35 cellular contexts compared by ENCODE assay signal in the genomic region with DNA sequence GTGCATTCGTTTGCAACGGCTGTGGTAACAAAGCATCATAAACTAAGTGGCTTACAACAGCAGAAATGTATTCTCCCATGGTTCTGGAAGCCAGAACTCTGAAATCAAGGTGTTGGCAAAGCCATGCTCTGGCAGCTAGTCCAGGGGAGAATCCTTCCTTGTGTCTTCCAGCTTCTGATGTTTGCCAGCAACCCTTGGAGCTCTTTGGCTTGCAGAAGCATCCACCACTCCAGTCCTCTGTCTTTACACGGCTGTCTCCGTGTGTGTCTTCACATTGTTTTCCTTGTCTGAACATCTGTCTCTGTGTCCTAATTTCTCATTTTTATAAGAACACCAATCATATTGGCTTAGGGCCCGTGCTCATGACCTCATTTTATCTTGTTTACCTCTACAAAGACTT.
"Had no signal": no experiment of that assay in that cellular context is flagged by ENCODE, and none has a peak within 500 bp of the region (broad histone marks: within the 10 kb centered on the region; RNA-seq: fewer than 3 reads in every experiment).

No MANE protein-coding gene starts in this region.

- H3K27ac ChIP-seq: ascending aorta, cardiac muscle cell, VCaP had no signal

- H3K4me3 ChIP-seq: ascending aorta, cardiac muscle cell had no signal

- H3K36me3 ChIP-seq: cardiac muscle cell had no signal

- ATAC-seq: activated CD8-positive, alpha-beta memory T cell treated with anti-CD3 and anti-CD28 coated beads, Interleukin-2, amount 10 ng/mL, durations not matched to agents 7 days and 5 days; activated CD8-positive, alpha-beta T cell treated with anti-CD3 and anti-CD28 coated beads, Interleukin-2, amount 10 ng/mL, durations not matched to agents 7 days and 5 days; activated naive CD8-positive, alpha-beta T cell treated with anti-CD3 and anti-CD28 coated beads, Interleukin-2, amount 50 U/mL, for 24 hours had no signal

- H3K4me3 Mint-ChIP-seq: activated B cell treated with CpG ODN at 0.5 μM for 24 hours; activated CD4-positive, alpha-beta memory T cell treated with anti-CD3 and anti-CD28 coated beads for 36 hours; activated CD4-positive, alpha-beta T cell treated with anti-CD3 and anti-CD28 coated beads, Interleukin-2, amount 10 ng/mL, durations not matched to agents 24 days and 14 days; activated CD8-positive, alpha-beta memory T cell treated with anti-CD3 and anti-CD28 coated beads, Interleukin-2, amount 10 ng/mL, durations not matched to agents 7 days and 5 days; activated CD8-positive, alpha-beta T cell treated with anti-CD3 and anti-CD28 coated beads, Interleukin-2, amount 10 ng/mL, durations not matched to agents 7 days and 5 days; activated naive CD4-positive, alpha-beta T cell treated with anti-CD3 and anti-CD28 coated beads, Interleukin-2, amount 10 ng/mL, durations not matched to agents 7 days and 5 days; activated naive CD4-positive, alpha-beta T cell treated with anti-CD3 and anti-CD28 coated beads, Interleukin-2, amount 50 U/mL, for 24 hours; activated naive CD8-positive, alpha-beta T cell; activated naive CD8-positive, alpha-beta T cell treated with anti-CD3 and anti-CD28 coated beads, Interleukin-2, amount 10 ng/mL, durations not matched to agents 7 days and 5 days; activated naive CD8-positive, alpha-beta T cell treated with anti-CD3 and anti-CD28 coated beads, Interleukin-2, amount 50 U/mL, for 24 hours; activated T-cell treated with anti-CD3 and anti-CD28 coated beads, Interleukin-2, amount 50 U/mL, for 24 hours; brain; central memory CD8-positive, alpha-beta T cell; T-helper 1 cell treated with Interleukin-12 subunit alpha and Interleukin-12 subunit beta and Interleukin-4 antibody, amounts not matched to agents 30 μg/mL and 1 μg/mL, for 36 hours; T-helper 2 cell treated with Interferon-gamma antibody and Interleukin-4, amounts not matched to agents 5 μg/mL and 100 μg/mL, for 36 hours had no signal

- H3K27ac Mint-ChIP-seq: activated B cell treated with CpG ODN at 0.5 μM for 24 hours; activated CD4-positive, alpha-beta memory T cell treated with anti-CD3 and anti-CD28 coated beads for 36 hours; activated CD4-positive, alpha-beta T cell treated with anti-CD3 and anti-CD28 coated beads, Interleukin-2, amount 10 ng/mL, durations not matched to agents 24 days and 14 days; activated CD8-positive, alpha-beta memory T cell treated with anti-CD3 and anti-CD28 coated beads, Interleukin-2, amount 10 ng/mL, durations not matched to agents 7 days and 5 days; activated CD8-positive, alpha-beta T cell treated with anti-CD3 and anti-CD28 coated beads, Interleukin-2, amount 10 ng/mL, durations not matched to agents 7 days and 5 days; activated naive CD4-positive, alpha-beta T cell treated with anti-CD3 and anti-CD28 coated beads, Interleukin-2, amount 10 ng/mL, durations not matched to agents 7 days and 5 days; activated naive CD4-positive, alpha-beta T cell treated with anti-CD3 and anti-CD28 coated beads, Interleukin-2, amount 50 U/mL, for 24 hours; activated naive CD8-positive, alpha-beta T cell; activated naive CD8-positive, alpha-beta T cell treated with anti-CD3 and anti-CD28 coated beads, Interleukin-2, amount 10 ng/mL, durations not matched to agents 7 days and 5 days; activated naive CD8-positive, alpha-beta T cell treated with anti-CD3 and anti-CD28 coated beads, Interleukin-2, amount 50 U/mL, for 24 hours; activated T-cell treated with anti-CD3 and anti-CD28 coated beads, Interleukin-2, amount 50 U/mL, for 24 hours; activated T-helper 2 cell treated with anti-CD3 and anti-CD28 coated beads, Interferon-gamma antibody, Interleukin-2, Interleukin-4, amounts not matched to agents 10 μg/mL and 5 μg/mL and 100 μg/mL, durations not matched to agents 14 hours and 24 hours and 36 hours; brain; T-helper 1 cell treated with Interleukin-12 subunit alpha and Interleukin-12 subunit beta and Interleukin-4 antibody, amounts not matched to agents 30 μg/mL and 1 μg/mL, for 36 hours; T-helper 2 cell treated with Interferon-gamma antibody and Interleukin-4, amounts not matched to agents 5 μg/mL and 100 μg/mL, for 36 hours had no signal

- H3K27me3 Mint-ChIP-seq: activated CD4-positive, alpha-beta memory T cell treated with anti-CD3 and anti-CD28 coated beads for 36 hours; activated CD4-positive, alpha-beta T cell treated with anti-CD3 and anti-CD28 coated beads, Interleukin-2, amount 10 ng/mL, durations not matched to agents 24 days and 14 days; activated CD8-positive, alpha-beta memory T cell treated with anti-CD3 and anti-CD28 coated beads, Interleukin-2, amount 10 ng/mL, durations not matched to agents 7 days and 5 days; activated naive CD4-positive, alpha-beta T cell treated with anti-CD3 and anti-CD28 coated beads, Interleukin-2, amount 10 ng/mL, durations not matched to agents 7 days and 5 days; activated naive CD4-positive, alpha-beta T cell treated with anti-CD3 and anti-CD28 coated beads, Interleukin-2, amount 50 U/mL, for 24 hours; activated naive CD8-positive, alpha-beta T cell treated with anti-CD3 and anti-CD28 coated beads, Interleukin-2, amount 10 ng/mL, durations not matched to agents 7 days and 5 days; activated naive CD8-positive, alpha-beta T cell treated with anti-CD3 and anti-CD28 coated beads, Interleukin-2, amount 50 U/mL, for 24 hours; activated T-cell treated with anti-CD3 and anti-CD28 coated beads, Interleukin-2, amount 50 U/mL, for 24 hours; central memory CD8-positive, alpha-beta T cell had no signal

- H3K27me3 ChIP-seq: ascending aorta, cardiac muscle cell had no signal

- DNase-seq: activated B cell treated with CpG ODN at 0.5 μM for 24 hours; activated CD4-positive, alpha-beta memory T cell treated with anti-CD3 and anti-CD28 coated beads for 36 hours; activated CD4-positive, alpha-beta T cell treated with anti-CD3 and anti-CD28 coated beads for 4 hours; activated CD4-positive, alpha-beta T cell treated with anti-CD3 and anti-CD28 coated beads, Interleukin-2, amount 10 ng/mL, durations not matched to agents 24 days and 14 days; activated CD4-positive, alpha-beta T cell treated with anti-CD3 and anti-CD28 coated beads, Interleukin-2, amount 50 U/mL, for 1 hour; activated CD4-positive, alpha-beta T cell treated with anti-CD3 and anti-CD28 coated beads, Interleukin-2, amount 50 U/mL, for 4 hours; activated CD4-positive, CD25-positive, alpha-beta regulatory T cell treated with anti-CD3 and anti-CD28 coated beads, Interleukin-2, amount 50 U/mL, for 72 hours; activated CD8-positive, alpha-beta memory T cell treated with anti-CD3 and anti-CD28 coated beads for 24 hours; activated CD8-positive, alpha-beta memory T cell treated with anti-CD3 and anti-CD28 coated beads, Interleukin-2, amount 10 ng/mL, durations not matched to agents 7 days and 5 days; activated CD8-positive, alpha-beta memory T cell treated with anti-CD3 and anti-CD28 coated beads, Interleukin-2, amount 50 U/mL, for 48 hours; activated CD8-positive, alpha-beta T cell treated with anti-CD3 and anti-CD28 coated beads, Interleukin-2, amount 10 ng/mL, durations not matched to agents 7 days and 5 days; activated effector memory CD4-positive, alpha-beta T cell treated with Interleukin-2 at 50 U/mL for 16 hours; activated gamma-delta T cell; activated naive CD4-positive, alpha-beta T cell treated with anti-CD3 and anti-CD28 coated beads, Interleukin-2, amount 10 ng/mL, durations not matched to agents 7 days and 5 days; activated naive CD4-positive, alpha-beta T cell treated with Interleukin-2 at 50 U/mL for 16 hours; activated naive CD8-positive, alpha-beta T cell treated with anti-CD3 and anti-CD28 coated beads, Interleukin-2, amount 10 ng/mL, durations not matched to agents 7 days and 5 days; activated naive CD8-positive, alpha-beta T cell treated with anti-CD3 and anti-CD28 coated beads, Interleukin-2, amount 50 U/mL, for 24 hours; activated T-cell treated with anti-CD3 and anti-CD28 coated beads, Interleukin-2, amount 50 U/mL, for 24 hours; activated T-cell treated with anti-CD3 and anti-CD28 coated beads, Interleukin-2, amount 50 U/mL, for 48 hours; amygdala; anterior cingulate cortex; caudate nucleus; T-helper 1 cell; T-helper 2 cell; T-helper 9 cell had no signal

- H3K9me3 ChIP-seq: ascending aorta had no signal

- H3K4me1 ChIP-seq: ascending aorta had no signal

- H3K4me1 Mint-ChIP-seq: activated B cell treated with CpG ODN at 0.5 μM for 24 hours; activated CD4-positive, alpha-beta T cell treated with anti-CD3 and anti-CD28 coated beads, Interleukin-2, amount 10 ng/mL, durations not matched to agents 24 days and 14 days; activated CD8-positive, alpha-beta memory T cell treated with anti-CD3 and anti-CD28 coated beads, Interleukin-2, amount 10 ng/mL, durations not matched to agents 7 days and 5 days; activated naive CD4-positive, alpha-beta T cell treated with anti-CD3 and anti-CD28 coated beads, Interleukin-2, amount 10 ng/mL, durations not matched to agents 7 days and 5 days; activated naive CD4-positive, alpha-beta T cell treated with anti-CD3 and anti-CD28 coated beads, Interleukin-2, amount 50 U/mL, for 24 hours; activated naive CD8-positive, alpha-beta T cell treated with anti-CD3 and anti-CD28 coated beads, Interleukin-2, amount 10 ng/mL, durations not matched to agents 7 days and 5 days; activated naive CD8-positive, alpha-beta T cell treated with anti-CD3 and anti-CD28 coated beads, Interleukin-2, amount 50 U/mL, for 24 hours; brain; central memory CD8-positive, alpha-beta T cell had no signal

- H3K36me3 Mint-ChIP-seq: activated CD4-positive, alpha-beta memory T cell treated with anti-CD3 and anti-CD28 coated beads for 36 hours; activated CD8-positive, alpha-beta memory T cell treated with anti-CD3 and anti-CD28 coated beads, Interleukin-2, amount 10 ng/mL, durations not matched to agents 7 days and 5 days; activated naive CD4-positive, alpha-beta T cell treated with anti-CD3 and anti-CD28 coated beads, Interleukin-2, amount 10 ng/mL, durations not matched to agents 7 days and 5 days; activated naive CD4-positive, alpha-beta T cell treated with anti-CD3 and anti-CD28 coated beads, Interleukin-2, amount 50 U/mL, for 24 hours; activated naive CD8-positive, alpha-beta T cell; activated naive CD8-positive, alpha-beta T cell treated with anti-CD3 and anti-CD28 coated beads, Interleukin-2, amount 10 ng/mL, durations not matched to agents 7 days and 5 days; brain had no signal

- H3K9me3 Mint-ChIP-seq: activated naive CD4-positive, alpha-beta T cell treated with anti-CD3 and anti-CD28 coated beads, Interleukin-2, amount 50 U/mL, for 24 hours; brain; central memory CD8-positive, alpha-beta T cell had no signal
